8 cellular contexts compared by ENCODE assay signal in the genomic region with DNA sequence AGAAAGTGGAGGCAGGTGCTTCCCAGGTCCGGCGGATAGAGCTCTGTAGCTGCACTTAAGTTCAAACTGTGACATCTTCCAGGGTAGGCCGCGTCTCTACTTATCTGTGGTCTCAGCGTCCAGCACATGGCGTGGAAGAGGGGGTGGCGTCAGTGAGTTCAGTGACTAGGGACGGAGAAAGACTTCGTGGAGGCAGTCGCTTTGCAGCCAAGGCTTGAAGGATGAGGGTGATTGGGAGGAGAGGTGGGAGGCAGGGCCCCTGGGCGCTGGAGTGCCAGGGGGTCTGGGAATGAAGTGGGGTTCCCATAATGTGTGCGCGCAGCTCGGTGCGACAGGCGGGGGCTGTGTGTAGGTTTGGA. TPM values are rescaled to one million over a fixed set of nuclear protein-coding genes. Genes with fewer than 3 reads are reported as not detected.
A peak's percentile ranks its signal among the peaks of the same experiment; 100 is the strongest.
DNase-seq lines count a peak whose midpoint lies in the region; ATAC-seq, FAIRE-seq and TF ChIP-seq lines count a peak whose summit lies in the region.

No MANE protein-coding gene starts in this region.

- H3K4me1 Mint-ChIP-seq in activated T-helper 1 cell treated with anti-CD3 and anti-CD28 coated beads, Interleukin-12 subunit alpha, Interleukin-12 subunit beta, Interleukin-2, Interleukin-4 antibody, amounts not matched to agents 30 ng/mL and 10 ng/mL and 1 ng/mL, durations not matched to agents 14 hours and 24 hours and 36 hours (ENCODE audit: low read depth), result peaks cover 46% of the 10 kb centered on the region
- peaks cover 39% of the 10 kb centered on the region for H3K4me1 Mint-ChIP-seq in stimulated activated effector memory CD8-positive, alpha-beta T cell treated with anti-CD3 and anti-CD28 coated beads, Interleukin-12 subunit alpha, Interleukin-12 subunit beta, amount 100 ng/mL, for 72 hours

- H3K27ac ChIP-seq in HUES64 (ENCODE audit: low read depth, low read length), result no peak overlapping the region

- H3K27me3 Mint-ChIP-seq in activated T-helper 1 cell treated with anti-CD3 and anti-CD28 coated beads, Interleukin-12 subunit alpha, Interleukin-12 subunit beta, Interleukin-2, Interleukin-4 antibody, amounts not matched to agents 30 ng/mL and 10 ng/mL and 1 ng/mL, durations not matched to agents 14 hours and 24 hours and 36 hours (ENCODE audit: insufficient read depth), result peaks cover 6% of the 10 kb centered on the region

- no peak for FAIRE-seq in H54 (lab: Jason Lieb, UNC)

- H3K4me3 ChIP-seq in HUES64 (ENCODE audit: low read length), result peak overlapping the region; percentile 99; the same call in 1 of the 2 replicates
- H3K4me3 ChIP-seq in iPS-11a (ENCODE audit: low read depth, low read length), result peak overlapping the region; percentile 18

- DNase-seq in activated T-helper 1 cell treated with anti-CD3 and anti-CD28 coated beads, Interleukin-12 subunit alpha, Interleukin-12 subunit beta, Interleukin-2, Interleukin-4 antibody, amounts not matched to agents 30 ng/mL and 10 ng/mL and 1 ng/mL, durations not matched to agents 14 hours and 24 hours and 36 hours (ENCODE audit: low spot score), result no peak
- DNase-seq in stimulated activated effector memory CD8-positive, alpha-beta T cell treated with anti-CD3 and anti-CD28 coated beads, Interleukin-12 subunit alpha, Interleukin-12 subunit beta, amount 100 ng/mL, for 72 hours (ENCODE audit: low spot score in 2 of 2), result no peak
- DNase-seq in NCI-H2196 (lab: John Stamatoyannopoulos, UW; ENCODE audit: unreplicated experiment) (no peak), H54 (ENCODE audit: insufficient read length, low spot score) (no peak), SHP77 treated with DMSO at 0.1 percent for 48 hours (lab: John Stamatoyannopoulos, UW) (no peak)

- H3K9me3 Mint-ChIP-seq in activated T-helper 1 cell treated with anti-CD3 and anti-CD28 coated beads, Interleukin-12 subunit alpha, Interleukin-12 subunit beta, Interleukin-2, Interleukin-4 antibody, amounts not matched to agents 30 ng/mL and 10 ng/mL and 1 ng/mL, durations not matched to agents 14 hours and 24 hours and 36 hours, result no peaks in the 10 kb centered on the region
- no peaks in the 10 kb centered on the region for H3K9me3 Mint-ChIP-seq in stimulated activated effector memory CD8-positive, alpha-beta T cell treated with anti-CD3 and anti-CD28 coated beads, Interleukin-12 subunit alpha, Interleukin-12 subunit beta, amount 100 ng/mL, for 72 hours

- WGBS in HUES64, result 71% methylated on average over 16 of the region's 16 CpGs

- no peaks in the 10 kb centered on the region for H3K36me3 Mint-ChIP-seq in activated T-helper 1 cell treated with anti-CD3 and anti-CD28 coated beads, Interleukin-12 subunit alpha, Interleukin-12 subunit beta, Interleukin-2, Interleukin-4 antibody, amounts not matched to agents 30 ng/mL and 10 ng/mL and 1 ng/mL, durations not matched to agents 14 hours and 24 hours and 36 hours (ENCODE audit: low read depth)
- peaks cover 10% of the 10 kb centered on the region for H3K36me3 Mint-ChIP-seq in stimulated activated effector memory CD8-positive, alpha-beta T cell treated with anti-CD3 and anti-CD28 coated beads, Interleukin-12 subunit alpha, Interleukin-12 subunit beta, amount 100 ng/mL, for 72 hours

- peaks cover 35% of the 10 kb centered on the region for H3K4me1 ChIP-seq in HUES64 (ENCODE audit: insufficient read depth, low read length)

- no peak overlapping the region for H3K27ac Mint-ChIP-seq in activated T-helper 1 cell treated with anti-CD3 and anti-CD28 coated beads, Interleukin-12 subunit alpha, Interleukin-12 subunit beta, Interleukin-2, Interleukin-4 antibody, amounts not matched to agents 30 ng/mL and 10 ng/mL and 1 ng/mL, durations not matched to agents 14 hours and 24 hours and 36 hours
- peak overlapping the region; percentile 97 for H3K27ac Mint-ChIP-seq in stimulated activated effector memory CD8-positive, alpha-beta T cell treated with anti-CD3 and anti-CD28 coated beads, Interleukin-12 subunit alpha, Interleukin-12 subunit beta, amount 100 ng/mL, for 72 hours

- H3K4me3 Mint-ChIP-seq in activated T-helper 1 cell treated with anti-CD3 and anti-CD28 coated beads, Interleukin-12 subunit alpha, Interleukin-12 subunit beta, Interleukin-2, Interleukin-4 antibody, amounts not matched to agents 30 ng/mL and 10 ng/mL and 1 ng/mL, durations not matched to agents 14 hours and 24 hours and 36 hours, result peak overlapping the region; percentile 61
- H3K4me3 Mint-ChIP-seq in stimulated activated effector memory CD8-positive, alpha-beta T cell treated with anti-CD3 and anti-CD28 coated beads, Interleukin-12 subunit alpha, Interleukin-12 subunit beta, amount 100 ng/mL, for 72 hours, result peak overlapping the region; percentile 97

- no peaks in the 10 kb centered on the region for H3K27me3 ChIP-seq in HUES64 (ENCODE audit: insufficient read depth, low read length)

- H3K9me3 ChIP-seq in HUES64 (ENCODE audit: insufficient read depth, low read depth, low read length), result no peaks in the 10 kb centered on the region

- H3K36me3 ChIP-seq in HUES64 (ENCODE audit: insufficient read depth, low read length), result no peaks in the 10 kb centered on the region

- intact Hi-C loops in activated T-helper 1 cell treated with anti-CD3 and anti-CD28 coated beads, Interleukin-12 subunit alpha, Interleukin-12 subunit beta, Interleukin-2, Interleukin-4 antibody, amounts not matched to agents 30 ng/mL and 10 ng/mL and 1 ng/mL, durations not matched to agents 14 hours and 24 hours and 36 hours (cut with micrococcal nuclease), result loop anchor here (5.0 kb wide), 3 partner anchors 265 to 1715 kb away; partner anchors contain the start of genes GNL2 and TRAPPC3

- no peak for TF ChIP-seq POLR2A in H54 (IDR thresholded peaks at IDR 0.05; ENCODE audit: low read depth, low read length)

- ATAC-seq in stimulated activated effector memory CD8-positive, alpha-beta T cell treated with anti-CD3 and anti-CD28 coated beads, Interleukin-12 subunit alpha, Interleukin-12 subunit beta, amount 100 ng/mL, for 72 hours, result no peak
- no peak for ATAC-seq in GM19395 (IDR thresholded peaks at IDR 0.05; ENCODE audit: unreplicated experiment)

- H3K9ac ChIP-seq in HUES64 (ENCODE audit: low read depth, low read length), result no peak overlapping the region

RNA-seq across cellular contexts. Expression of gene AGO1, which starts 0.4 kb away (rescaled TPM):
- polyA plus RNA-seq in HUES64 (2013, experiment 1 of 2), result 21.6 TPM
- polyA plus RNA-seq in HUES64 (2013, experiment 2 of 2), result 21.6 TPM
- total RNA-seq in activated T-helper 1 cell treated with anti-CD3 and anti-CD28 coated beads, Interleukin-12 subunit alpha, Interleukin-12 subunit beta, Interleukin-2, Interleukin-4 antibody, amounts not matched to agents 30 ng/mL and 10 ng/mL and 1 ng/mL, durations not matched to agents 14 hours and 24 hours and 36 hours, result 39.0 and 39.5 TPM in 2 replicates

RNA-seq across cellular contexts. Expression of gene AGO3, which starts 48.3 kb away (rescaled TPM):
- 8.9 TPM for polyA plus RNA-seq in HUES64 (2013, experiment 1 of 2)
- polyA plus RNA-seq in HUES64 (2013, experiment 2 of 2), result 9.8 TPM
- total RNA-seq in activated T-helper 1 cell treated with anti-CD3 and anti-CD28 coated beads, Interleukin-12 subunit alpha, Interleukin-12 subunit beta, Interleukin-2, Interleukin-4 antibody, amounts not matched to agents 30 ng/mL and 10 ng/mL and 1 ng/mL, durations not matched to agents 14 hours and 24 hours and 36 hours, result 26.1 and 33.6 TPM in 2 replicates
